18 cellular contexts compared by ENCODE assay signal in genomic region chr13:106484084-106484754, GRCh38. TPM values are rescaled to one million over a fixed set of nuclear protein-coding genes. Genes with fewer than 3 reads are reported as not detected.
DNase-seq lines count a peak whose midpoint lies in the region; ATAC-seq and TF ChIP-seq lines count a peak whose summit lies in the region.
"Had no signal": no experiment of that assay in that cellular context is flagged by ENCODE, and none has a peak within 500 bp of the region (broad histone marks: within the 10 kb centered on the region; RNA-seq: fewer than 3 reads in every experiment).

No MANE protein-coding gene starts in this region.

- H3K36me3 Mint-ChIP-seq in activated naive CD4-positive, alpha-beta T cell treated with anti-CD3 and anti-CD28 coated beads for 36 hours (ENCODE audit: low read depth) = no peaks in the 10 kb centered on the region
- H3K36me3 Mint-ChIP-seq: activated naive CD4-positive, alpha-beta T cell treated with anti-CD3 and anti-CD28 coated beads, Interleukin-2, amount 50 U/mL, for 24 hours; brain; CD8-positive, alpha-beta memory T cell; stimulated activated naive B cell treated with anti-CD40 and anti-IgM and Interleukin-4, amounts not matched to agents 10 μg/mL and 1 μg/mL and 100 μg/mL, for 72 hours had no signal

- CTCF ChIA-PET in activated naive CD4-positive, alpha-beta T cell treated with anti-CD3 and anti-CD28 coated beads for 36 hours (lab: Charles Lee) = no interaction called here

- H3K27ac Mint-ChIP-seq in activated naive CD4-positive, alpha-beta T cell treated with anti-CD3 and anti-CD28 coated beads for 36 hours = no peak overlapping the region
- H3K27ac Mint-ChIP-seq: activated naive CD4-positive, alpha-beta T cell treated with anti-CD3 and anti-CD28 coated beads, Interleukin-2, amount 50 U/mL, for 24 hours; HFFc6; stimulated activated naive B cell treated with anti-CD40 and anti-IgM and Interleukin-4, amounts not matched to agents 10 μg/mL and 1 μg/mL and 100 μg/mL, for 72 hours had no signal

- peak; percentile 52 for DNase-seq in M059J (ENCODE audit: low read depth)
- DNase-seq in esophagus squamous epithelium (lab: John Stamatoyannopoulos, UW) = no peak
- DNase-seq in stromal cell of bone marrow (ENCODE audit: low read depth) = peak; percentile 16
- no peak for DNase-seq in activated naive CD4-positive, alpha-beta T cell treated with anti-CD3 and anti-CD28 coated beads for 36 hours
- no peak for DNase-seq in NCI-H2171 (lab: John Stamatoyannopoulos, UW)
- DNase-seq: activated CD4-positive, alpha-beta T cell treated with anti-CD3 and anti-CD28 coated beads, Interleukin-2, amount 50 U/mL, for 48 hours; activated T-cell treated with anti-CD3 and anti-CD28 coated beads, Interleukin-2, amount 50 U/mL, for 1 hour; CD8-positive, alpha-beta memory T cell; HFFc6; NCI-H1694 treated with DMSO at 0.1 percent for 48 hours; NCI-H446; posterior cingulate gyrus; stimulated activated naive B cell treated with anti-CD40 and anti-IgM and Interleukin-4, amounts not matched to agents 10 μg/mL and 1 μg/mL and 100 μg/mL, for 72 hours had no signal

- TF ChIP-seq POLR2A in esophagus squamous epithelium (IDR thresholded peaks at IDR 0.05) = no peak

- no peak for ATAC-seq in GM18498 (IDR thresholded peaks at IDR 0.05; ENCODE audit: unreplicated experiment)
- no peak for ATAC-seq in HG02884 (IDR thresholded peaks at IDR 0.05; ENCODE audit: unreplicated experiment)

- no peak for TF ChIP-seq CTCF in esophagus squamous epithelium (IDR thresholded peaks at IDR 0.05)

- H3K36me3 ChIP-seq in esophagus squamous epithelium = no peaks in the 10 kb centered on the region
- no peaks in the 10 kb centered on the region for H3K36me3 ChIP-seq in mucosa of stomach (ENCODE audit: control insufficient read depth, insufficient read depth, low read length)

- H3K27me3 ChIP-seq in esophagus squamous epithelium = no peaks in the 10 kb centered on the region
- H3K27me3 ChIP-seq in mucosa of stomach (ENCODE audit: control insufficient read depth, insufficient read depth, low read length) = no peaks in the 10 kb centered on the region

- H3K27me3 Mint-ChIP-seq in activated naive CD4-positive, alpha-beta T cell treated with anti-CD3 and anti-CD28 coated beads for 36 hours (ENCODE audit: low read depth) = peaks cover 45% of the 10 kb centered on the region
- H3K27me3 Mint-ChIP-seq: brain had no signal

- H3K4me3 ChIP-seq in esophagus squamous epithelium (peak overlapping the region in 1 of 4 donors; percentile 37), mucosa of stomach (ENCODE audit: low read length) (no peak overlapping the region)

- intact Hi-C loops in esophagus squamous epithelium (cut with DNase I) = no loop called here
- intact Hi-C loops in activated naive CD4-positive, alpha-beta T cell treated with anti-CD3 and anti-CD28 coated beads for 36 hours (cut with micrococcal nuclease) = no loop called here

- peak overlapping the region; percentile 34 to 81 (median 78) for H3K27ac ChIP-seq in esophagus squamous epithelium

- H3K9me3 ChIP-seq in esophagus squamous epithelium = no peaks in the 10 kb centered on the region
- no peaks in the 10 kb centered on the region for H3K9me3 ChIP-seq in mucosa of stomach (ENCODE audit: control insufficient read depth, low read length)

- no peak overlapping the region for H3K4me3 Mint-ChIP-seq in activated naive CD4-positive, alpha-beta T cell treated with anti-CD3 and anti-CD28 coated beads for 36 hours
- H3K4me3 Mint-ChIP-seq: activated naive CD4-positive, alpha-beta T cell treated with anti-CD3 and anti-CD28 coated beads, Interleukin-2, amount 50 U/mL, for 24 hours; brain; CD8-positive, alpha-beta memory T cell; HFFc6; stimulated activated naive B cell treated with anti-CD40 and anti-IgM and Interleukin-4, amounts not matched to agents 10 μg/mL and 1 μg/mL and 100 μg/mL, for 72 hours had no signal

- peaks cover 3% of the 10 kb centered on the region for H3K9me3 Mint-ChIP-seq in activated naive CD4-positive, alpha-beta T cell treated with anti-CD3 and anti-CD28 coated beads for 36 hours
- H3K9me3 Mint-ChIP-seq: HFFc6; stimulated activated naive B cell treated with anti-CD40 and anti-IgM and Interleukin-4, amounts not matched to agents 10 μg/mL and 1 μg/mL and 100 μg/mL, for 72 hours had no signal

- WGBS in esophagus squamous epithelium, 2 donors = 60 to 65% methylated on average over 13 of the region's 13 CpGs

- H3K4me1 Mint-ChIP-seq in activated naive CD4-positive, alpha-beta T cell treated with anti-CD3 and anti-CD28 coated beads for 36 hours (ENCODE audit: low read depth) = no peaks in the 10 kb centered on the region
- H3K4me1 Mint-ChIP-seq: activated naive CD4-positive, alpha-beta T cell treated with anti-CD3 and anti-CD28 coated beads, Interleukin-2, amount 50 U/mL, for 24 hours; CD8-positive, alpha-beta memory T cell had no signal

- peaks cover 0 to 8% (median 0%) of the 10 kb centered on the region in 3 donors for H3K4me1 ChIP-seq in esophagus squamous epithelium
- peaks cover 62% of the 10 kb centered on the region for H3K4me1 ChIP-seq in mucosa of stomach (ENCODE audit: control insufficient read depth, insufficient read depth, low read length)

- H3K9ac ChIP-seq in mucosa of stomach (ENCODE audit: low read length) = peak overlapping the region; percentile 26

RNA-seq across cellular contexts. Expression of gene EFNB2, which starts 51.2 kb away (rescaled TPM):
- 16.9 and 32.2 TPM in 2 replicates for total RNA-seq in M059J (2014; rRNA removed; shearing (Covaris generic))
- 10 to 100 TPM; 14.9 to 29.1 (median 15.8) TPM for total RNA-seq in esophagus squamous epithelium
- total RNA-seq in activated naive CD4-positive, alpha-beta T cell treated with anti-CD3 and anti-CD28 coated beads for 36 hours = under 1 TPM; 0.07 to 0.12 TPM

Comparison
In these comparisons a context has a peak if more than half of its experiments do, and no peak if none do; other contexts are left out.
1. DNase-seq: peak in M059J (single experiment) and stromal cell of bone marrow (single experiment); none in esophagus squamous epithelium (single experiment), activated naive CD4-positive, alpha-beta T cell treated with anti-CD3 and anti-CD28 coated beads for 36 hours (single experiment) and NCI-H2171 (single experiment).
2. RNA of gene EFNB2, which starts 51.2 kb away (total RNA-seq): 16.9 to 32.2 TPM in M059J and 14.9 to 29.1 TPM in esophagus squamous epithelium; 0.07 to 0.12 TPM in activated naive CD4-positive, alpha-beta T cell treated with anti-CD3 and anti-CD28 coated beads for 36 hours; every median in the first group is over 10 times any median in the second.